Comparison of ENCODE assay signal across 18 cellular contexts in the genomic region with DNA sequence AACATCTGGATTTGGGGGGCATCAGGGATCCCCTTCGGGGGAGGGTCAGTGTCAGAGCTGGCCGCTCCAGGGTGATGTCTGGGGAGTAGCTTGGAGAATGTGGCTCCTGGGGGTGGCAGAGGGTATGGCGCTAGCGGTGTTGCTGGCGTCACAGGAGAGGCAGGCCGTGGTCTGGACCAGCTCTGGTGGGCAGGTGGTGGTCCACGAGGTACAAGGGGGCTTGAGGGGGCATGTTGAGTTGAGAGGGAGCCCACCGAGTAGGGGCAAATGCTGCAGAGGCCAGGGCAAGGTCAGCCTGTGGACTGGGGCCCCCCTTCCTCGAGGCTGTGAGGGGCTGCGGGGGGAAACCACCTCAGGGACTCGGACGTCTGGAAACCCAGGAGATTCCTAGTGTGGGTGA. TPM values are rescaled to one million over a fixed set of nuclear protein-coding genes. Genes with fewer than 3 reads are reported as not detected.
DNase-seq lines count a peak whose midpoint lies in the region; ATAC-seq, FAIRE-seq and TF ChIP-seq lines count a peak whose summit lies in the region.
"Had no signal": no experiment of that assay in that cellular context is flagged by ENCODE, and none has a peak within 500 bp of the region (broad histone marks: within the 10 kb centered on the region; RNA-seq: fewer than 3 reads in every experiment).

No MANE protein-coding gene starts in this region.

- CTCF ChIA-PET in RWPE1 (lab: Yijun Ruan, JAX) = no interaction called here

- no peak overlapping the region for H3K9ac ChIP-seq in kidney (ENCODE audit: low read length in 2 of 2)

- POLR2A ChIA-PET in RWPE1 (lab: Yijun Ruan, JAX; ENCODE audit: low non-redundant PET) = no interaction called here

- TF ChIP-seq CTCF in right atrium auricular region (IDR thresholded peaks at IDR 0.05) (no peak), RWPE1 (conservative IDR thresholded peaks at IDR 0.05; ENCODE audit: low read depth) (no peak), kidney (IDR thresholded peaks at IDR 0.05; ENCODE audit: borderline replicate concordance, extremely low read depth, insufficient read depth) (no peak)

- H3K27me3 ChIP-seq in right atrium auricular region = no peaks in the 10 kb centered on the region

- intact Hi-C loops in Right ventricle myocardium inferior (cut with DNase I) (no loop called here), kidney (cut with DNase I) (no loop called here)

- DNase-seq in Right ventricle myocardium inferior (ENCODE audit: missing footprints) (peak; percentile 11), right atrium auricular region (ENCODE audit: low spot score) (no peak), RWPE1 (ENCODE audit: low spot score) (no peak), kidney (peak; percentile 68), NCI-H69 (lab: John Stamatoyannopoulos, UW) (no peak), cerebellum (ENCODE audit: low spot score) (no peak)
- DNase-seq: Calu3; CD4-positive, CD25-positive, alpha-beta regulatory T cell; DMS 273 treated with DMSO at 0.1 percent for 48 hours; DMS79; EL; GOT3; HCEC 1CT; HFFc6 had no signal

- ATAC-seq in Right ventricle myocardium inferior = no peak
- no peak for ATAC-seq in HG03280 (IDR thresholded peaks at IDR 0.05; ENCODE audit: unreplicated experiment)

- H3K9me3 ChIP-seq in right atrium auricular region (no peaks in the 10 kb centered on the region), kidney (ENCODE audit: control insufficient read depth in 1 of 2, low read length in 2 of 2) (no peaks in the 10 kb centered on the region)

- H3K4me1 ChIP-seq in right atrium auricular region (peaks cover 0 to 37% of the 10 kb centered on the region in 2 donors), kidney (ENCODE audit: control insufficient read depth in 1 of 2, insufficient read depth in 1 of 2, low read depth in 1 of 2, low read length in 2 of 2) (no peaks in the 10 kb centered on the region)

- H3K4me3 ChIP-seq in right atrium auricular region (no peak overlapping the region), kidney (ENCODE audit: low read length in 2 of 2) (no peak overlapping the region)

- FAIRE-seq in kidney (lab: Jason Lieb, UNC) = no peak
- FAIRE-seq: G401.6, GM12892 had no signal

- H3K36me3 ChIP-seq in right atrium auricular region (peaks cover 13% of the 10 kb centered on the region), kidney (ENCODE audit: control insufficient read depth in 1 of 2, insufficient read depth in 2 of 2, low read length in 2 of 2) (no peaks in the 10 kb centered on the region)

- H3K27ac ChIP-seq in right atrium auricular region = no peak overlapping the region
- peak overlapping the region; percentile 12; the same call in 1 of the 2 replicates for H3K27ac ChIP-seq in RWPE1
- no peak overlapping the region for H3K27ac ChIP-seq in kidney (ENCODE audit: low read depth in 2 of 2, low read length in 2 of 2)
- H3K27ac ChIP-seq: HL-60 had no signal

RNA-seq across cellular contexts. Expression of gene GRAMD4, which starts 8.6 kb away (rescaled TPM):
- total RNA-seq in Right ventricle myocardium inferior = 80.0 TPM
- total RNA-seq in right atrium auricular region = 10 to 100 TPM; 29.1 to 31.6 TPM
- 58.2 TPM for total RNA-seq in kidney
- polyA plus RNA-seq in kidney (ENCODE audit: insufficient read depth, low read depth, low replicate concordance) = 12.1 TPM
- total RNA-seq in cerebellum = 36.7 TPM

Comparison
In these comparisons a context has a peak if more than half of its experiments do, and no peak if none do; other contexts are left out.
1. DNase-seq: peak in Right ventricle myocardium inferior (single experiment) and kidney (single experiment); none in right atrium auricular region (single experiment), RWPE1 (single experiment), NCI-H69 (single experiment) and cerebellum (single experiment).